ENCODE assay signal across 24 cellular contexts in the genomic region with DNA sequence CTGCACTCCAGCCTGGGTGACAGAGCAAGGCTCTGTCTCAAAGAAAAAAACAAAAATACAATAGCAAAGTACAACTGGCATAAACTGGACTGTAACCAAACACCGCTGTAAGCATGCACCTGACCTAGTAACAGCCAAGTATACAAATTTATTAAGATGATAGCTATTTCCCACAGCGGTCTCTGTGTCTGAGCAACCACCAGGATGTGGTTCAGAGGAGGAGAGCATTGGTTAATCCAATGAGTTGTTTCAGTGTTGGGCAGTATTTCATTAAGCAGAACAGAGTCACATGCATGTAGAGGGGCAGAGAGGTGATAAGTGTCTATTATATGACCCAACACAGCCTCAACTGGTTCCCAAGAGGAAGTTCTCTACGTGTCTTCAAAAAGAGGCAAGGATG. TPM values are rescaled to one million over a fixed set of nuclear protein-coding genes. Genes with fewer than 3 reads are reported as not detected.
"Had no signal": no experiment of that assay in that cellular context is flagged by ENCODE, and none has a peak within 500 bp of the region (broad histone marks: within the 10 kb centered on the region; RNA-seq: fewer than 3 reads in every experiment).

No MANE protein-coding gene starts in this region.

- DNase-seq: activated CD4-positive, alpha-beta T cell treated with anti-CD3 and anti-CD28 coated beads for 1 hour; activated CD4-positive, alpha-beta T cell treated with anti-CD3 and anti-CD28 coated beads, Interleukin-2, amount 50 U/mL, for 1 hour; activated CD8-positive, alpha-beta memory T cell treated with anti-CD3 and anti-CD28 coated beads, Interleukin-2, amount 50 U/mL, for 48 hours; activated naive CD4-positive, alpha-beta T cell; activated T-cell treated with anti-CD3 and anti-CD28 coated beads, Interleukin-2, amount 50 U/mL, for 4 hours; adrenal gland; cortex of kidney; heart left ventricle; islet precursor cell; left lung; naive thymus-derived CD4-positive, alpha-beta T cell; retina; stimulated activated CD4-positive, alpha-beta T cell treated with anti-CD3 and anti-CD28 coated beads, Interleukin-12 subunit alpha, Interleukin-12 subunit beta, amount 100 ng/mL, for 4 hours; stimulated activated CD4-positive, alpha-beta T cell treated with anti-CD3 and anti-CD28 coated beads, Interleukin-1b, Interleukin-23, amount 100 ng/mL, for 48 hours; stomach; T-helper 9 cell had no signal

- H3K9me3 ChIP-seq: adrenal gland, breast epithelium, heart left ventricle, left lung, stomach, suprapubic skin, tibial nerve had no signal

- H3K27ac Mint-ChIP-seq: activated naive CD8-positive, alpha-beta T cell; activated T-helper 2 cell treated with anti-CD3 and anti-CD28 coated beads, Interferon-gamma antibody, Interleukin-2, Interleukin-4, amounts not matched to agents 10 μg/mL and 5 μg/mL and 100 μg/mL, durations not matched to agents 14 hours and 24 hours and 36 hours; naive thymus-derived CD4-positive, alpha-beta T cell had no signal

- ATAC-seq: activated T-cell treated with anti-CD3 and anti-CD28 coated beads, Interleukin-2, amount 50 U/mL, for 4 hours; heart left ventricle; left lung; naive thymus-derived CD4-positive, alpha-beta T cell had no signal

- H3K4me1 ChIP-seq: breast epithelium had no signal

- H3K36me3 ChIP-seq: adrenal gland, breast epithelium, heart left ventricle, left lung, stomach, suprapubic skin, tibial nerve had no signal

- H3K9me3 Mint-ChIP-seq: activated T-cell treated with anti-CD3 and anti-CD28 coated beads, Interleukin-2, amount 50 U/mL, for 4 hours; activated T-helper 2 cell treated with anti-CD3 and anti-CD28 coated beads, Interferon-gamma antibody, Interleukin-2, Interleukin-4, amounts not matched to agents 10 μg/mL and 5 μg/mL and 100 μg/mL, durations not matched to agents 14 hours and 24 hours and 36 hours; neural crest cell had no signal

- H3K4me3 Mint-ChIP-seq: activated naive CD8-positive, alpha-beta T cell; activated T-cell treated with anti-CD3 and anti-CD28 coated beads, Interleukin-2, amount 50 U/mL, for 4 hours; naive thymus-derived CD4-positive, alpha-beta T cell; neural crest cell had no signal

- H3K27ac ChIP-seq: adrenal gland, breast epithelium, heart left ventricle, left lung, stomach, suprapubic skin, tibial nerve had no signal

- H3K4me3 ChIP-seq: adrenal gland, breast epithelium, heart left ventricle, left lung, lung, stomach, suprapubic skin, tibial nerve had no signal

RNA-seq across cellular contexts. Expression of gene SLC16A12, which starts 4.0 kb away (rescaled TPM):
- total RNA-seq: activated T-cell treated with anti-CD3 and anti-CD28 coated beads, Interleukin-2, amount 50 U/mL, for 4 hours; activated T-helper 2 cell treated with anti-CD3 and anti-CD28 coated beads, Interferon-gamma antibody, Interleukin-2, Interleukin-4, amounts not matched to agents 10 μg/mL and 5 μg/mL and 100 μg/mL, durations not matched to agents 14 hours and 24 hours and 36 hours; naive thymus-derived CD4-positive, alpha-beta T cell; neural crest cell; T-helper 1 cell treated with Interleukin-12 subunit alpha and Interleukin-12 subunit beta and Interleukin-4 antibody, amounts not matched to agents 30 ng/mL and 1 ng/mL, for 36 hours had no signal
- polyA plus RNA-seq: naive thymus-derived CD4-positive, alpha-beta T cell had no signal
